Comparison of ENCODE assay signal across 8 cellular contexts in the genomic region with DNA sequence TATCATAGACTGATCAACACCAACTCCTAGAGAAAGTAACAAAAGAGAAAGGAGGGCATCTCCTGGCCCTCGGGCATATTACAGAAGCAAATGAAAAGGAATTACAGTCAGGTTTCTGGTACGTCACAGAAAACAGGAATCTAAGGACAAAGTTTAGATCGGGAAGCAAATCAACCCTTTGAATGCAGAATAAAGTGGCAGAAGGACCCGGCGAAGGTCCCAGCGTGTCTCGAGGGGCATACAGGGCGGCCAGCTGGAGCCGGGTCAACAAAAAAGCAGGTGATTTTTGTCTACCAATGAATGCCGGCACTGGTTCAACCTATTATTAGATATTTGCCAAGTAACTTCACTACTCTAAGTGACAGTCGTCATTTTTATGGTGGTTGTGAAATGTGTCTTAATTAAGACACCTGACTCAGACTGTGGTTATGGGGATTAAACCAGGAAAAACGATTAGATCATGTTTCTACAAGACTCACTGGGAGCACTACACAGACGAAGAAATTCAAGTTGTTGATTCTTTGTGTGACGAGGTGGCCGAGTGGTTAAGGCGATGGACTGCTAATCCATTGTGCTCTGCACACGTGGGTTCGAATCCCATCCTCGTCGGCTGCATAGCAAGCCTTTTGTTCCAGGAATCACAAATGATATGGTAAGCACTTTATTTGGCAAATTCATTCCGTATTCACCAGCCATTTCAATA. TPM values are rescaled to one million over a fixed set of nuclear protein-coding genes. Genes with fewer than 3 reads are reported as not detected.
DNase-seq lines count a peak whose midpoint lies in the region; ATAC-seq lines count a peak whose summit lies in the region.

No MANE protein-coding gene starts in this region.

- H3K9me3 ChIP-seq in skeletal muscle tissue (ENCODE audit: control insufficient read depth in 3 of 3, low read length in 3 of 3), result peaks cover 0 to 2% (median 0%) of the 10 kb centered on the region in 3 donors

- H3K4me1 ChIP-seq in skeletal muscle tissue (ENCODE audit: control insufficient read depth in 3 of 3, insufficient read depth in 3 of 3, low read length in 3 of 3), result peaks cover 22 to 40% (median 29%) of the 10 kb centered on the region in 3 donors

- peak overlapping the region; percentile 60 to 75 (median 61) for H3K4me3 ChIP-seq in skeletal muscle tissue (ENCODE audit: low read length in 3 of 3)

- peak; percentile 60 for ATAC-seq in GM18511 (IDR thresholded peaks at IDR 0.05; ENCODE audit: unreplicated experiment)
- ATAC-seq in HG03439 (IDR thresholded peaks at IDR 0.05; ENCODE audit: unreplicated experiment), result peak; percentile 57
- peak; percentile 39 for ATAC-seq in left ventricle myocardium superior

- peaks cover 33 to 55% (median 49%) of the 10 kb centered on the region in 3 donors for H3K27me3 ChIP-seq in skeletal muscle tissue (ENCODE audit: control insufficient read depth in 3 of 3, insufficient read depth in 3 of 3, low read length in 3 of 3)

- peaks cover 86% of the 10 kb centered on the region for H3K27me3 Mint-ChIP-seq in activated T-helper 1 cell treated with anti-CD3 and anti-CD28 coated beads, Interleukin-12 subunit alpha, Interleukin-12 subunit beta, Interleukin-2, Interleukin-4 antibody, amounts not matched to agents 30 ng/mL and 10 ng/mL and 1 ng/mL, durations not matched to agents 14 hours and 24 hours and 36 hours (ENCODE audit: insufficient read depth)

- H3K4me3 Mint-ChIP-seq in activated T-helper 1 cell treated with anti-CD3 and anti-CD28 coated beads, Interleukin-12 subunit alpha, Interleukin-12 subunit beta, Interleukin-2, Interleukin-4 antibody, amounts not matched to agents 30 ng/mL and 10 ng/mL and 1 ng/mL, durations not matched to agents 14 hours and 24 hours and 36 hours, result peak overlapping the region; percentile 82

- H3K4me1 Mint-ChIP-seq in activated T-helper 1 cell treated with anti-CD3 and anti-CD28 coated beads, Interleukin-12 subunit alpha, Interleukin-12 subunit beta, Interleukin-2, Interleukin-4 antibody, amounts not matched to agents 30 ng/mL and 10 ng/mL and 1 ng/mL, durations not matched to agents 14 hours and 24 hours and 36 hours (ENCODE audit: low read depth), result peaks cover 36% of the 10 kb centered on the region

- DNase-seq in AG20443 (ENCODE audit: low spot score) (peak; percentile 75), NCI-H69 (lab: John Stamatoyannopoulos, UW) (peak; percentile 90), left ventricle myocardium superior (no peak)
- no peak for DNase-seq in activated T-helper 1 cell treated with anti-CD3 and anti-CD28 coated beads, Interleukin-12 subunit alpha, Interleukin-12 subunit beta, Interleukin-2, Interleukin-4 antibody, amounts not matched to agents 30 ng/mL and 10 ng/mL and 1 ng/mL, durations not matched to agents 14 hours and 24 hours and 36 hours (ENCODE audit: low spot score)
- DNase-seq in stimulated activated naive CD4-positive, alpha-beta T cell treated with Interleukin-2 at 50 U/mL for 16 hours (lab: John Stamatoyannopoulos, UW), result no peak

- no peaks in the 10 kb centered on the region for H3K9me3 Mint-ChIP-seq in activated T-helper 1 cell treated with anti-CD3 and anti-CD28 coated beads, Interleukin-12 subunit alpha, Interleukin-12 subunit beta, Interleukin-2, Interleukin-4 antibody, amounts not matched to agents 30 ng/mL and 10 ng/mL and 1 ng/mL, durations not matched to agents 14 hours and 24 hours and 36 hours

- H3K27ac Mint-ChIP-seq in activated T-helper 1 cell treated with anti-CD3 and anti-CD28 coated beads, Interleukin-12 subunit alpha, Interleukin-12 subunit beta, Interleukin-2, Interleukin-4 antibody, amounts not matched to agents 30 ng/mL and 10 ng/mL and 1 ng/mL, durations not matched to agents 14 hours and 24 hours and 36 hours, result peak overlapping the region; percentile 67

- intact Hi-C loops in activated T-helper 1 cell treated with anti-CD3 and anti-CD28 coated beads, Interleukin-12 subunit alpha, Interleukin-12 subunit beta, Interleukin-2, Interleukin-4 antibody, amounts not matched to agents 30 ng/mL and 10 ng/mL and 1 ng/mL, durations not matched to agents 14 hours and 24 hours and 36 hours (cut with micrococcal nuclease), result loop anchor here (2.0 to 10.0 kb wide), 8 partner anchors 72 to 442 kb away; a partner anchor contains a TSS
- intact Hi-C loops in left ventricle myocardium superior (cut with micrococcal nuclease), result no loop called here

- no peaks in the 10 kb centered on the region for H3K36me3 ChIP-seq in skeletal muscle tissue (ENCODE audit: control insufficient read depth in 3 of 3, insufficient read depth in 3 of 3, low read length in 3 of 3)

- H3K36me3 Mint-ChIP-seq in activated T-helper 1 cell treated with anti-CD3 and anti-CD28 coated beads, Interleukin-12 subunit alpha, Interleukin-12 subunit beta, Interleukin-2, Interleukin-4 antibody, amounts not matched to agents 30 ng/mL and 10 ng/mL and 1 ng/mL, durations not matched to agents 14 hours and 24 hours and 36 hours (ENCODE audit: low read depth), result peaks cover 2% of the 10 kb centered on the region

- H3K9ac ChIP-seq in skeletal muscle tissue (ENCODE audit: low read depth in 1 of 3, low read length in 3 of 3), result peak overlapping the region; percentile 34 to 71 (median 46)

- peak overlapping the region; percentile 82 for H3K27ac ChIP-seq in skeletal muscle tissue (ENCODE audit: low read depth, low read length)

RNA-seq across cellular contexts. Expression of a gene that starts 12.4 kb away (rescaled TPM):
- total RNA-seq in activated T-helper 1 cell treated with anti-CD3 and anti-CD28 coated beads, Interleukin-12 subunit alpha, Interleukin-12 subunit beta, Interleukin-2, Interleukin-4 antibody, amounts not matched to agents 30 ng/mL and 10 ng/mL and 1 ng/mL, durations not matched to agents 14 hours and 24 hours and 36 hours, result 6.1 and 8.1 TPM in 2 replicates
- total RNA-seq in left ventricle myocardium superior, result 10.2 TPM
- total RNA-seq in skeletal muscle tissue, result 18.8 TPM

RNA-seq across cellular contexts. Expression of a gene that starts 39.4 kb away (rescaled TPM):
- 4.8 and 6.0 TPM in 2 replicates for total RNA-seq in activated T-helper 1 cell treated with anti-CD3 and anti-CD28 coated beads, Interleukin-12 subunit alpha, Interleukin-12 subunit beta, Interleukin-2, Interleukin-4 antibody, amounts not matched to agents 30 ng/mL and 10 ng/mL and 1 ng/mL, durations not matched to agents 14 hours and 24 hours and 36 hours
- total RNA-seq in left ventricle myocardium superior (2.7 TPM), skeletal muscle tissue (8.4 TPM)

RNA-seq across cellular contexts. Expression of a gene that starts 46.4 kb away (rescaled TPM):
- 0.16 TPM in 1 of 2 replicates, not detected in the other for total RNA-seq in activated T-helper 1 cell treated with anti-CD3 and anti-CD28 coated beads, Interleukin-12 subunit alpha, Interleukin-12 subunit beta, Interleukin-2, Interleukin-4 antibody, amounts not matched to agents 30 ng/mL and 10 ng/mL and 1 ng/mL, durations not matched to agents 14 hours and 24 hours and 36 hours
- 6.3 TPM for total RNA-seq in left ventricle myocardium superior
- 0.52 TPM for total RNA-seq in skeletal muscle tissue

RNA-seq across cellular contexts. Expression of a gene that starts 54.3 kb away (rescaled TPM):
- total RNA-seq in activated T-helper 1 cell treated with anti-CD3 and anti-CD28 coated beads, Interleukin-12 subunit alpha, Interleukin-12 subunit beta, Interleukin-2, Interleukin-4 antibody, amounts not matched to agents 30 ng/mL and 10 ng/mL and 1 ng/mL, durations not matched to agents 14 hours and 24 hours and 36 hours, result 5.4 and 6.0 TPM in 2 replicates
- total RNA-seq in left ventricle myocardium superior, result 13.8 TPM
- total RNA-seq in skeletal muscle tissue, result 15.7 TPM

Comparison
In these comparisons a context has a peak if more than half of its experiments do, and no peak if none do; other contexts are left out.
1. DNase-seq: peak in AG20443 (single experiment) and NCI-H69 (single experiment); none in activated T-helper 1 cell treated with anti-CD3 and anti-CD28 coated beads, Interleukin-12 subunit alpha, Interleukin-12 subunit beta, Interleukin-2, Interleukin-4 antibody, amounts not matched to agents 30 ng/mL and 10 ng/mL and 1 ng/mL, durations not matched to agents 14 hours and 24 hours and 36 hours (single experiment), left ventricle myocardium superior (single experiment) and stimulated activated naive CD4-positive, alpha-beta T cell treated with Interleukin-2 at 50 U/mL for 16 hours (single experiment).
2. Peak in every context shown above with its lines, with median percentiles within 50 percentile points of each other: ATAC-seq.